Comparison of ENCODE assay signal across 8 cellular contexts in the genomic region with DNA sequence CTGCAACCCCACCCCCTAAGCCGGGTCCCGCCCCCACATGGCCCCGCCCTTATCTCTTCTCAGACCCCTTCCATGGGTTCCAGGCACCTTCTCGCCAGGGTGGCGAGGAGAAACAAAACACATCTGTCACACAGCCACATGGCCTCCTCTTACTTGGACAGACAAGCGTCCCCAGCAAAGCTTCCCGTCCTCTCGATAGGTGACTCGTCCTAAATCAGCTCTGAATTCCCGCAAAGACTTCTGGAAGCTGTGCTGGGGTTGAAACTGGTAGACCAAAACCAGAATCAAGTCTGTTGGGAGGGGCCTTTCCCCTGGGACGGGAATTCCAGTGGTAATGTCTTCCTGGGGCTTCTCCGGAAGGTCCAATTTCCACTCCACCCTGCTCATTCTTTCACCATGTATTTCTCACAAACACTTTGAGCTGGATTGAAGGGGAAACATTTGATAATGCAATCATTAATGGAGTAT. TPM values are rescaled to one million over a fixed set of nuclear protein-coding genes. Genes with fewer than 3 reads are reported as not detected.
A peak's percentile ranks its signal among the peaks of the same experiment; 100 is the strongest.
DNase-seq lines count a peak whose midpoint lies in the region; TF ChIP-seq lines count a peak whose summit lies in the region.

No MANE protein-coding gene starts in this region.

- peak overlapping the region in 1 of 2 donors; percentile 17 for H3K4me3 ChIP-seq in CD4-positive, alpha-beta memory T cell (ENCODE audit: low read length in 2 of 2)
- H3K4me3 ChIP-seq in KMS-11 (IDR thresholded peaks at IDR 0.05; ENCODE audit: insufficient read depth, low read depth, low read length) (no peak overlapping the region), mucosa of stomach (ENCODE audit: low read length) (no peak overlapping the region)

- TF ChIP-seq CTCF in KMS-11 (conservative IDR thresholded peaks at IDR 0.05; ENCODE audit: low read depth, low read length), result no peak

- H3K36me3 ChIP-seq in CD4-positive, alpha-beta memory T cell (ENCODE audit: insufficient read depth, low read length), result no peaks in the 10 kb centered on the region
- H3K36me3 ChIP-seq in KMS-11 (ENCODE audit: insufficient read depth) (no peaks in the 10 kb centered on the region), mucosa of stomach (ENCODE audit: control insufficient read depth, insufficient read depth, low read length) (no peaks in the 10 kb centered on the region)

- intact Hi-C loops in CD4-positive, alpha-beta memory T cell (cut with micrococcal nuclease), result loop anchor here (1.0 to 5.0 kb wide), 5 partner anchors 61 to 1731 kb away; partner anchors contain the start of genes ABITRAM, ELP1 and RAD23B

- no peak for DNase-seq in CD4-positive, alpha-beta memory T cell
- DNase-seq in cerebellar cortex (ENCODE audit: low spot score) (peak; percentile 85), MV-4-11 (lab: John Stamatoyannopoulos, UW) (no peak), NCI-H2107 treated with DMSO at 0.1 percent for 48 hours (lab: John Stamatoyannopoulos, UW; ENCODE audit: unreplicated experiment) (no peak), activated gamma-delta T cell (lab: John Stamatoyannopoulos, UW) (no peak)
- DNase-seq in stimulated activated CD4-positive, alpha-beta T cell treated with anti-CD3 and anti-CD28 coated beads, Interleukin-15, amount 100 ng/mL, for 24 hours, result no peak

- H3K9me3 Mint-ChIP-seq in CD4-positive, alpha-beta memory T cell, result no peaks in the 10 kb centered on the region

- peaks cover 17 to 31% (median 28%) of the 10 kb centered on the region in 4 donors for H3K4me1 Mint-ChIP-seq in CD4-positive, alpha-beta memory T cell

- H3K27me3 ChIP-seq in CD4-positive, alpha-beta memory T cell (ENCODE audit: insufficient read depth, low read length), result no peaks in the 10 kb centered on the region
- H3K27me3 ChIP-seq in KMS-11 (ENCODE audit: insufficient read depth, low read depth) (no peaks in the 10 kb centered on the region), mucosa of stomach (ENCODE audit: control insufficient read depth, insufficient read depth, low read length) (no peaks in the 10 kb centered on the region)

- H3K9ac ChIP-seq in KMS-11 (no peak overlapping the region), mucosa of stomach (ENCODE audit: low read length) (peak overlapping the region; percentile 41)

- POLR2A ChIA-PET in CD4-positive, alpha-beta memory T cell (lab: Charles Lee; ENCODE audit: partially characterized antibody), result interaction anchor here (0.9 to 1.1 kb wide), 2 partner anchors 45 to 104 kb away, joined by 3 to 4 read pairs; no protein-coding TSS in a partner anchor

- H3K79me2 ChIP-seq in KMS-11 (ENCODE audit: insufficient read depth, low read depth), result peaks cover 29% of the 10 kb centered on the region; the same call in 1 of the 2 replicates

- no peaks in the 10 kb centered on the region for H4K20me1 ChIP-seq in KMS-11 (ENCODE audit: insufficient read depth)

- H3K27me3 Mint-ChIP-seq in CD4-positive, alpha-beta memory T cell, result no peaks in the 10 kb centered on the region

- peaks cover 0 to 7% of the 10 kb centered on the region in 2 donors for H3K36me3 Mint-ChIP-seq in CD4-positive, alpha-beta memory T cell

- H3K4me2 ChIP-seq in KMS-11, result peak overlapping the region; percentile 30; the same call in 1 of the 2 replicates

- H3K4me3 Mint-ChIP-seq in CD4-positive, alpha-beta memory T cell, result peak overlapping the region; percentile 87 to 97 (median 92)

- H3K27ac ChIP-seq in CD4-positive, alpha-beta memory T cell (ENCODE audit: low read depth, low read length), result peak overlapping the region; percentile 61
- no peak overlapping the region; the same call in 1 of the 2 replicates for H3K27ac ChIP-seq in KMS-11

- peak overlapping the region; percentile 89 to 97 (median 95) for H3K27ac Mint-ChIP-seq in CD4-positive, alpha-beta memory T cell

- H2AFZ ChIP-seq in KMS-11 (ENCODE audit: low read depth), result peak overlapping the region; percentile 38; the same call in 1 of the 2 replicates

- H3K9me3 ChIP-seq in CD4-positive, alpha-beta memory T cell (ENCODE audit: control insufficient read depth in 1 of 2, low read length in 2 of 2), result no peaks in the 10 kb centered on the region
- no peaks in the 10 kb centered on the region for H3K9me3 ChIP-seq in mucosa of stomach (ENCODE audit: control insufficient read depth, low read length)

- H3K4me1 ChIP-seq in CD4-positive, alpha-beta memory T cell (ENCODE audit: insufficient read depth, low read length), result peaks cover 13% of the 10 kb centered on the region
- H3K4me1 ChIP-seq in KMS-11 (ENCODE audit: low read depth, poor library complexity, severe bottlenecking), result peaks cover 33% of the 10 kb centered on the region
- peaks cover 8% of the 10 kb centered on the region for H3K4me1 ChIP-seq in mucosa of stomach (ENCODE audit: control insufficient read depth, insufficient read depth, low read length)

- CTCF ChIA-PET in CD4-positive, alpha-beta memory T cell (lab: Charles Lee; ENCODE audit: partially characterized antibody), result interaction anchor here (1.6 kb wide), 1 partner anchor 60 kb away, joined by 4 read pairs; no protein-coding TSS in a partner anchor

RNA-seq across cellular contexts. Expression of gene CTNNAL1, which starts 0.4 kb away (rescaled TPM):
- 1 to 10 TPM; 2.6 to 3.3 TPM for total RNA-seq in CD4-positive, alpha-beta memory T cell
- 1 to 10 TPM; 1.8 to 2.3 TPM for polyA plus RNA-seq in CD4-positive, alpha-beta memory T cell
